Comparison of ENCODE assay signal across 8 cellular contexts in genomic region chr6:30723159-30723842, GRCh38. TPM values are rescaled to one million over a fixed set of nuclear protein-coding genes. Genes with fewer than 3 reads are reported as not detected.
DNase-seq lines count a peak whose midpoint lies in the region; ATAC-seq, FAIRE-seq and TF ChIP-seq lines count a peak whose summit lies in the region.
"Not testable (repeated sequence)": the region's sequence is repeated elsewhere in the genome, so short reads cannot be mapped to it uniquely, and the experiment has no call there.

No MANE protein-coding gene starts in this region.

- H3F3A ChIP-seq in MM.1S (ENCODE audit: insufficient read depth, low read length), result peaks cover 87% of the 10 kb centered on the region

- intact Hi-C loops in activated B cell treated with CpG ODN at 0.5 μM for 24 hours (cut with micrococcal nuclease), result loop anchor here (2.0 kb wide), 1 partner anchor 240 kb away; no protein-coding TSS in a partner anchor
- intact Hi-C loops in sigmoid colon (cut with DNase I), result not testable (repeated sequence)

- not testable (repeated sequence) for TF ChIP-seq POLR2A in sigmoid colon (IDR thresholded peaks at IDR 0.05)

- not testable (repeated sequence) for H3K27me3 Mint-ChIP-seq in activated B cell treated with CpG ODN at 0.5 μM for 24 hours; astrocyte (ENCODE audit: low read depth, unreplicated experiment)

- not testable (repeated sequence) for DNase-seq in GM12865 (ENCODE audit: low read depth); MM.1S; activated B cell treated with CpG ODN at 0.5 μM for 24 hours; astrocyte (ENCODE audit: low read depth); fibroblast of lung (ENCODE audit: low read depth in 2 of 2); sigmoid colon

- H4K20me1 ChIP-seq in MM.1S (ENCODE audit: insufficient read depth, low read length) (peaks cover 28% of the 10 kb centered on the region), astrocyte (ENCODE audit: insufficient read depth, low read length) (peaks cover 61% of the 10 kb centered on the region)
- H4K20me1 ChIP-seq in fibroblast of lung (ENCODE audit: control insufficient read depth, extremely low read depth, insufficient read depth, low read length), result not testable (repeated sequence)

- H3K27ac ChIP-seq in 22Rv1 (peak overlapping the region; percentile 97), astrocyte (ENCODE audit: low read depth, low read length) (peak overlapping the region; percentile 7), fibroblast of lung (ENCODE audit: insufficient read depth, low read length) (peak overlapping the region; percentile 92), mesodermal cell (ENCODE audit: low read depth, low read length, severe bottlenecking) (peak overlapping the region; percentile 6), sigmoid colon (peak overlapping the region in 3 of 4 donors; percentile 95 to 98 (median 96))
- H3K27ac ChIP-seq in MM.1S (ENCODE audit: low read length), result not testable (repeated sequence)

- not testable (repeated sequence) for H3K4me3 Mint-ChIP-seq in activated B cell treated with CpG ODN at 0.5 μM for 24 hours
- H3K4me3 Mint-ChIP-seq in astrocyte (ENCODE audit: unreplicated experiment), result peak overlapping the region; percentile 100

- CTCF ChIA-PET in activated B cell treated with CpG ODN at 0.5 μM for 24 hours (lab: Charles Lee), result interaction anchor here (1.2 to 20.0 kb wide), 12 partner anchors 8 to 364 kb away, joined by 3 to 576 read pairs (median 10); partner anchors contain the start of genes ATAT1, DHX16, MRPS18B and NRM

- not testable (repeated sequence) for TF ChIP-seq EP300 in sigmoid colon (IDR thresholded peaks at IDR 0.05)

- peak overlapping the region; percentile 41 for H3K27ac Mint-ChIP-seq in activated B cell treated with CpG ODN at 0.5 μM for 24 hours
- peak overlapping the region; percentile 88 for H3K27ac Mint-ChIP-seq in astrocyte (ENCODE audit: unreplicated experiment)

- ATAC-seq in activated B cell treated with CpG ODN at 0.5 μM for 24 hours (ENCODE audit: low read depth), result not testable (repeated sequence)

- H3K79me2 ChIP-seq in MM.1S (ENCODE audit: low read length) (peaks cover 55% of the 10 kb centered on the region), astrocyte (ENCODE audit: insufficient read depth, low read length) (peaks cover 69% of the 10 kb centered on the region), fibroblast of lung (ENCODE audit: control insufficient read depth, insufficient read depth, low read length) (peaks cover 65% of the 10 kb centered on the region)

- peak overlapping the region; percentile 38 for H3K4me3 ChIP-seq in GM12865 (ENCODE audit: low read depth, low read length)
- H3K4me3 ChIP-seq in MM.1S (ENCODE audit: low read length), result 0 out of 2 replicates have a peak overlapping the region, but pooled peaks have one; percentile 95
- peak overlapping the region; percentile 91 for H3K4me3 ChIP-seq in astrocyte (ENCODE audit: insufficient read depth, low read depth, low read length)
- H3K4me3 ChIP-seq in fibroblast of lung (replicated peaks in 1 of 4; ENCODE audit: control extremely low read depth in 1 of 4, insufficient read depth in 1 of 4, low read depth in 3 of 4, low read length in 4 of 4), result peak overlapping the region; percentile 73 to 97 (median 76)
- peak overlapping the region; percentile 93 for H3K4me3 ChIP-seq in mesodermal cell (ENCODE audit: extremely low read depth, insufficient read depth, low read length, poor library complexity, severe bottlenecking)
- not testable (repeated sequence) for H3K4me3 ChIP-seq in sigmoid colon

- H3K4me1 ChIP-seq in MM.1S (ENCODE audit: low read length) (peaks cover 28% of the 10 kb centered on the region), astrocyte (ENCODE audit: insufficient read depth, low read length) (peaks cover 46% of the 10 kb centered on the region), fibroblast of lung (ENCODE audit: control insufficient read depth, extremely low read depth, insufficient read depth, low read length) (peaks cover 15% of the 10 kb centered on the region), mesodermal cell (ENCODE audit: control insufficient read depth, insufficient read depth, low read length, poor library complexity, severe bottlenecking) (peaks cover 34% of the 10 kb centered on the region), sigmoid colon (peaks cover 0 to 69% (median 41%) of the 10 kb centered on the region in 4 donors)

- not testable (repeated sequence) for TF ChIP-seq CTCF in 22Rv1 (IDR thresholded peaks at IDR 0.05); GM12865 (IDR thresholded peaks at IDR 0.05; ENCODE audit: insufficient read depth, low read depth, low read length, missing control alignments); MM.1S (IDR thresholded peaks at IDR 0.05; ENCODE audit: low read length); activated B cell treated with CpG ODN at 0.5 μM for 24 hours (IDR thresholded peaks at IDR 0.05); astrocyte (IDR thresholded peaks at IDR 0.05; ENCODE audit: insufficient read depth, low read depth, low read length); fibroblast of lung (conservative IDR thresholded peaks at IDR 0.05 in 1 of 2, IDR thresholded peaks at IDR 0.05 in 1 of 2; ENCODE audit: low read depth in 1 of 2, low read length in 2 of 2); sigmoid colon (IDR thresholded peaks at IDR 0.05)

- not testable (repeated sequence) for H3K9ac ChIP-seq in MM.1S (ENCODE audit: low read length)
- H3K9ac ChIP-seq in astrocyte (ENCODE audit: low read length) (peak overlapping the region; percentile 97), fibroblast of lung (ENCODE audit: insufficient read depth, low read length) (peak overlapping the region; percentile 39)

- H3K4me1 Mint-ChIP-seq in activated B cell treated with CpG ODN at 0.5 μM for 24 hours, result peaks cover 53% of the 10 kb centered on the region
- H3K4me1 Mint-ChIP-seq in astrocyte (ENCODE audit: low read depth, unreplicated experiment), result peaks cover 36% of the 10 kb centered on the region

- H3K36me3 Mint-ChIP-seq in activated B cell treated with CpG ODN at 0.5 μM for 24 hours (ENCODE audit: low read depth), result peaks cover 67% of the 10 kb centered on the region
- peaks cover 28% of the 10 kb centered on the region for H3K36me3 Mint-ChIP-seq in astrocyte (ENCODE audit: low read depth, unreplicated experiment)

- H3K27me3 ChIP-seq in MM.1S (replicated peaks; ENCODE audit: insufficient read depth, low read length); astrocyte (ENCODE audit: insufficient read depth, low read length); fibroblast of lung (ENCODE audit: control insufficient read depth, insufficient read depth, low read length); sigmoid colon: not testable (repeated sequence)

- H2AFZ ChIP-seq in MM.1S (ENCODE audit: low read length); astrocyte (ENCODE audit: low read depth, low read length); fibroblast of lung (ENCODE audit: low read length): not testable (repeated sequence)

- not testable (repeated sequence) for H3K9me2 ChIP-seq in MM.1S (replicated peaks; ENCODE audit: insufficient read depth, low read length)

- not testable (repeated sequence) for FAIRE-seq in astrocyte (lab: Jason Lieb, UNC)

- H3K4me2 ChIP-seq in MM.1S (ENCODE audit: low read depth, low read length) (peak overlapping the region; percentile 80), astrocyte (ENCODE audit: low read length) (peak overlapping the region; percentile 93), fibroblast of lung (ENCODE audit: extremely low read depth, insufficient read depth, low read length) (peak overlapping the region; percentile 92)

- not testable (repeated sequence) for H3K9me3 Mint-ChIP-seq in activated B cell treated with CpG ODN at 0.5 μM for 24 hours; astrocyte (ENCODE audit: unreplicated experiment)

- H3K9me3 ChIP-seq in MM.1S (replicated peaks; ENCODE audit: insufficient read depth, low read length); astrocyte (ENCODE audit: insufficient read depth, low read depth, low read length); fibroblast of lung (ENCODE audit: control insufficient read depth, insufficient read depth, low read depth, low read length); mesodermal cell (ENCODE audit: control insufficient read depth, low read length); sigmoid colon: not testable (repeated sequence)

- 92% methylated on average over 13 to 16 of the region's 16 CpGs for whole genome bisulfite sequencing in mesodermal cell (ENCODE audit: insufficient coverage in 2 of 2), 2 experiments
- 63 to 78% methylated on average over 16 of the region's 16 CpGs for WGBS in sigmoid colon, 2 donors

- H3K36me3 ChIP-seq in MM.1S (replicated peaks; ENCODE audit: insufficient read depth, low read length), result not testable (repeated sequence)
- H3K36me3 ChIP-seq in astrocyte (ENCODE audit: insufficient read depth, low read length) (peaks cover 31% of the 10 kb centered on the region), fibroblast of lung (ENCODE audit: control insufficient read depth, insufficient read depth, low read length) (peaks cover 14% of the 10 kb centered on the region), mesodermal cell (ENCODE audit: control insufficient read depth, insufficient read depth, low read length) (peaks cover 56% of the 10 kb centered on the region), sigmoid colon (peaks cover 20 to 59% (median 36%) of the 10 kb centered on the region in 4 donors)

- POLR2A ChIA-PET in activated B cell treated with CpG ODN at 0.5 μM for 24 hours (lab: Charles Lee), result interaction anchor here (3.3 to 22.6 kb wide), 4 partner anchors 33 to 108 kb away, joined by 31 to 697 read pairs (median 148); partner anchors contain the start of genes DHX16, MRPS18B, NRM and PPP1R10

RNA-seq across cellular contexts. Expression of gene TUBB, which starts 3.1 kb away (rescaled TPM):
- 700 and 725 TPM in 2 replicates for total RNA-seq in activated B cell treated with CpG ODN at 0.5 μM for 24 hours
- 815 and 887 TPM in 2 replicates for total RNA-seq in astrocyte
- 432 and 551 TPM in 2 replicates for total RNA-seq in fibroblast of lung
- 1,493 and 2,513 TPM in 2 replicates for polyA plus RNA-seq in fibroblast of lung
- polyA plus RNA-seq in fibroblast of lung (2012), result 1,291 and 2,040 TPM in 2 replicates
- polyA minus RNA-seq in fibroblast of lung (ENCODE audit: low replicate concordance), result 2,570 and 3,657 TPM in 2 replicates
- 1,638 TPM for polyA plus RNA-seq in mesodermal cell (2013, experiment 1 of 2)
- 1,486 TPM for polyA plus RNA-seq in mesodermal cell (2013, experiment 2 of 2)
- 100 to 1,000 TPM; 245 to 287 (median 267) TPM for total RNA-seq in sigmoid colon
- 100 to 1,000 TPM in 2 of 3 donors, 10 to 100 TPM in 1; 96.1 to 306 (median 111) TPM for polyA plus RNA-seq in sigmoid colon

RNA-seq across cellular contexts. Expression of gene MDC1, which starts 6.2 kb away (rescaled TPM):
- 62.4 and 65.6 TPM in 2 replicates for total RNA-seq in activated B cell treated with CpG ODN at 0.5 μM for 24 hours
- 25.2 and 25.4 TPM in 2 replicates for total RNA-seq in astrocyte
- total RNA-seq in fibroblast of lung, result 3.3 and 5.0 TPM in 2 replicates
- 3.3 and 7.4 TPM in 2 replicates for polyA plus RNA-seq in fibroblast of lung
- 8.7 and 14.3 TPM in 2 replicates for polyA plus RNA-seq in fibroblast of lung (2012)
- 47.9 and 50.8 TPM in 2 replicates for polyA minus RNA-seq in fibroblast of lung (ENCODE audit: low replicate concordance)
- 60.6 TPM for polyA plus RNA-seq in mesodermal cell (2013, experiment 1 of 2)
- polyA plus RNA-seq in mesodermal cell (2013, experiment 2 of 2), result 50.2 TPM
- total RNA-seq in sigmoid colon, result 10 to 100 TPM in 1 of 4 donors, 1 to 10 TPM in 3; 5.4 to 16.1 (median 6.7) TPM
- polyA plus RNA-seq in sigmoid colon, result 10 to 100 TPM in 1 of 3 donors, 1 to 10 TPM in 2; 1.8 to 17.4 (median 3.7) TPM

RNA-seq across cellular contexts. Expression of gene FLOT1, which starts 19.2 kb away (rescaled TPM):
- 49.1 and 52.0 TPM in 2 replicates for total RNA-seq in activated B cell treated with CpG ODN at 0.5 μM for 24 hours
- 77.6 and 85.2 TPM in 2 replicates for total RNA-seq in astrocyte
- total RNA-seq in fibroblast of lung, result 136 and 180 TPM in 2 replicates
- 301 TPM in 2 replicates for polyA plus RNA-seq in fibroblast of lung
- polyA plus RNA-seq in fibroblast of lung (2012), result 219 and 223 TPM in 2 replicates
- polyA minus RNA-seq in fibroblast of lung (ENCODE audit: low replicate concordance), result 145 and 206 TPM in 2 replicates
- 145 TPM for polyA plus RNA-seq in mesodermal cell (2013, experiment 1 of 2)
- polyA plus RNA-seq in mesodermal cell (2013, experiment 2 of 2), result 130 TPM
- 100 to 1,000 TPM; 141 to 206 (median 160) TPM for total RNA-seq in sigmoid colon
- polyA plus RNA-seq in sigmoid colon, result 100 to 1,000 TPM; 174 to 194 (median 188) TPM

RNA-seq across cellular contexts. Expression of gene IER3, which starts 21.0 kb away (rescaled TPM):
- total RNA-seq in activated B cell treated with CpG ODN at 0.5 μM for 24 hours (3.0 and 3.3 TPM in 2 replicates), astrocyte (216 and 221 TPM in 2 replicates), fibroblast of lung (42.9 and 43.3 TPM in 2 replicates), sigmoid colon (10 to 100 TPM; 20.1 to 65.3 (median 21.9) TPM)
- polyA plus RNA-seq in fibroblast of lung (34.2 and 102 TPM in 2 replicates), sigmoid colon (100 to 1,000 TPM; 133 to 193 (median 153) TPM)
- polyA plus RNA-seq in fibroblast of lung (2012), result 44.9 and 125 TPM in 2 replicates
- 8.1 and 14.4 TPM in 2 replicates for polyA minus RNA-seq in fibroblast of lung (ENCODE audit: low replicate concordance)
- 139 TPM for polyA plus RNA-seq in mesodermal cell (2013, experiment 1 of 2)
- 110 TPM for polyA plus RNA-seq in mesodermal cell (2013, experiment 2 of 2)

RNA-seq across cellular contexts. Expression of gene NRM, which starts 32.5 kb away (rescaled TPM):
- total RNA-seq in activated B cell treated with CpG ODN at 0.5 μM for 24 hours (17.4 and 17.8 TPM in 2 replicates), astrocyte (12.2 and 12.8 TPM in 2 replicates), fibroblast of lung (1.5 and 2.5 TPM in 2 replicates), sigmoid colon (1 to 10 TPM; 2.4 to 9.7 (median 5.0) TPM)
- polyA plus RNA-seq in fibroblast of lung (18.3 and 39.6 TPM in 2 replicates), sigmoid colon (10 to 100 TPM in 1 of 3 donors, 1 to 10 TPM in 2; 1.8 to 13.8 (median 2.8) TPM)
- polyA plus RNA-seq in fibroblast of lung (2012), result 21.5 and 46.7 TPM in 2 replicates
- polyA minus RNA-seq in fibroblast of lung (ENCODE audit: low replicate concordance), result 66.6 and 131 TPM in 2 replicates
- polyA plus RNA-seq in mesodermal cell (2013, experiment 1 of 2), result 37.5 TPM
- 38.7 TPM for polyA plus RNA-seq in mesodermal cell (2013, experiment 2 of 2)
